In the genomic region with DNA sequence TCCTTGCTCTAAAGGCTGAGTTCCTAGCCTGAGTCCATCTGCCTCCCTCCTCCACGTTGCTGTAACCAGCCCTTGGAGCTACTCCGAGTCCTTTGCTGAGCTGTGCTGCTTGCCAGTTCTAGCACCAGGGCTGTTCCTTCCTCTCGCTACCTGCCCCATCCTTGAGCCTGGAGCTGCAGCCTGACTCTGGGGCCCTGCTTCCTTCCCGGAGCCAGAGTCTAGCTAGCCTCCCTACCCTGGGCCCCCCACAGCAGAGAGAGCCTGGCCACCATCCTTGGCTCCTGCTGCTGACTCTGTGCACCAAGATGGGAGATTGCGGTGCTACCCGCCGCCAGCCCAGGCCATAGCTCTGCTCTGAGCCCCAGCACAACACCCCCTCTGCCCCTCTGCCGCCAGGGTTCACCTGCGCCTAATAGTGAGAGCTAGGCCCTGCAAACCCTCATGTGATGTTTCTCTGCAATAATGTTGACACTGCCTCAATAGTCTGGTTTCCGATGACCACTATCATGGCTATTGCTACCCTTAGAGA, we compare ENCODE assay signal across 21 cellular contexts.
DNase-seq lines count a peak whose midpoint lies in the region; ATAC-seq and TF ChIP-seq lines count a peak whose summit lies in the region.
"Had no signal": no experiment of that assay in that cellular context is flagged by ENCODE, and none has a peak within 500 bp of the region (broad histone marks: within the 10 kb centered on the region; RNA-seq: fewer than 3 reads in every experiment).

No MANE protein-coding gene starts in this region.

- H3K4me2 ChIP-seq in H9 (ENCODE audit: insufficient read depth, insufficient read length, low read length), result no peak overlapping the region

- no peak overlapping the region for H2BK20ac ChIP-seq in H9 (ENCODE audit: low read depth, low read length, poor library complexity, severe bottlenecking)

- no peak overlapping the region for H2BK5ac ChIP-seq in H9 (ENCODE audit: insufficient read length, low read length)

- no peak for TF ChIP-seq EP300 in esophagus muscularis mucosa (IDR thresholded peaks at IDR 0.05)

- H3K23ac ChIP-seq in H9 (ENCODE audit: insufficient read length, low read depth, low read length), result no peak overlapping the region

- H4K8ac ChIP-seq in H9 (replicated peaks; ENCODE audit: insufficient read length, low read depth, low read length), result no peak overlapping the region

- no peak for TF ChIP-seq CTCF in H9 (conservative IDR thresholded peaks at IDR 0.05)
- no peak for TF ChIP-seq CTCF in esophagus muscularis mucosa (IDR thresholded peaks at IDR 0.05)
- no peak for TF ChIP-seq CTCF in neural crest cell (conservative IDR thresholded peaks at IDR 0.05)
- no peak for TF ChIP-seq CTCF in upper lobe of right lung (IDR thresholded peaks at IDR 0.05)
- no peak for TF ChIP-seq CTCF in CD8-positive, alpha-beta T cell (IDR thresholded peaks at IDR 0.05)

- no peak overlapping the region for H2BK12ac ChIP-seq in H9 (ENCODE audit: insufficient read length, low read depth, low read length)

- H3K56ac ChIP-seq in H9 (ENCODE audit: insufficient read length, low read depth, low read length), result no peak overlapping the region

- H3K4me3 ChIP-seq in esophagus muscularis mucosa, result no peak overlapping the region
- H3K4me3 ChIP-seq in upper lobe of right lung, result no peak overlapping the region
- no peak overlapping the region for H3K4me3 ChIP-seq in CD8-positive, alpha-beta T cell (ENCODE audit: low read depth, low read length)
- H3K4me3 ChIP-seq: BLaER1, GM23248 had no signal

- H3K9me3 Mint-ChIP-seq in H9 (no peaks in the 10 kb centered on the region), neural crest cell (no peaks in the 10 kb centered on the region)
- no peaks in the 10 kb centered on the region for H3K9me3 Mint-ChIP-seq in CD8-positive, alpha-beta T cell
- H3K9me3 Mint-ChIP-seq: CD4-positive, CD25-positive, alpha-beta regulatory T cell; CD8-positive, alpha-beta memory T cell had no signal

- no peak overlapping the region for H3K14ac ChIP-seq in H9 (ENCODE audit: insufficient read depth, low read length)

- no peak overlapping the region for H3K4me3 Mint-ChIP-seq in H9
- no peak overlapping the region for H3K4me3 Mint-ChIP-seq in neural crest cell
- H3K4me3 Mint-ChIP-seq in CD8-positive, alpha-beta T cell, result no peak overlapping the region
- H3K4me3 Mint-ChIP-seq: B cell; CD4-positive, CD25-positive, alpha-beta regulatory T cell; CD8-positive, alpha-beta memory T cell had no signal

- no peaks in the 10 kb centered on the region for H3K23me2 ChIP-seq in H9 (ENCODE audit: insufficient read length, low read depth, low read length, poor library complexity, severe bottlenecking)

- POLR2A ChIA-PET in CD8-positive, alpha-beta T cell (lab: Charles Lee), result no interaction called here

- H3K79me1 ChIP-seq in H9 (ENCODE audit: insufficient read depth, low read depth, low read length, poor library complexity, severe bottlenecking), result no peaks in the 10 kb centered on the region

- H3K27ac Mint-ChIP-seq in H9, result peak overlapping the region in 2 of 3 experiments; percentile 8 to 21; a peak in 1 of 7 replicates
- H3K27ac Mint-ChIP-seq in neural crest cell (ENCODE audit: unreplicated experiment), result peak overlapping the region; percentile 81
- H3K27ac Mint-ChIP-seq in CD8-positive, alpha-beta T cell, result no peak overlapping the region
- H3K27ac Mint-ChIP-seq: B cell; CD4-positive, CD25-positive, alpha-beta regulatory T cell had no signal

- H2BK15ac ChIP-seq in H9 (ENCODE audit: low read depth, low read length), result no peak overlapping the region

- WGBS in H9 (ENCODE audit: extremely low coverage, insufficient read length, low lambda C conversion rate), result no CpG with 5 or more reads among the region's 10 CpGs
- 91% methylated on average over 7 of the region's 10 CpGs for WGBS in esophagus muscularis mucosa

- H3K36me3 ChIP-seq in esophagus muscularis mucosa (no peaks in the 10 kb centered on the region), upper lobe of right lung (no peaks in the 10 kb centered on the region)
- no peaks in the 10 kb centered on the region for H3K36me3 ChIP-seq in CD8-positive, alpha-beta T cell (ENCODE audit: insufficient read depth, low read length)
- H3K36me3 ChIP-seq: BLaER1 had no signal

- no peak overlapping the region for H3T11ph ChIP-seq in H9 (ENCODE audit: low read length)

- no peak overlapping the region for H2AK5ac ChIP-seq in H9 (ENCODE audit: insufficient read length, low read length)

- H3K18ac ChIP-seq in H9 (ENCODE audit: insufficient read length, low read depth, low read length), result no peak overlapping the region

- H3K27ac ChIP-seq in H9 (ENCODE audit: insufficient read length, low read depth, low read length), result no peak overlapping the region
- no peak overlapping the region for H3K27ac ChIP-seq in esophagus muscularis mucosa (replicated peaks in 1 of 4)
- H3K27ac ChIP-seq in upper lobe of right lung, result no peak overlapping the region
- H3K27ac ChIP-seq in CD8-positive, alpha-beta T cell (ENCODE audit: low read depth, low read length), result no peak overlapping the region
- H3K27ac ChIP-seq: 22Rv1, BLaER1, C4-2B, GM23248 had no signal

- no peak overlapping the region for H2BK120ac ChIP-seq in H9 (ENCODE audit: low read depth, low read length, poor library complexity, severe bottlenecking)

- H4K91ac ChIP-seq in H9 (ENCODE audit: insufficient read length, low read depth, low read length), result no peak overlapping the region

- H3K9ac ChIP-seq in H9 (ENCODE audit: extremely low read depth, insufficient read length, low read length), result no peak overlapping the region
- H3K9ac ChIP-seq: BLaER1, GM23248 had no signal

- peaks cover 27 to 35% of the 10 kb centered on the region in 2 experiments for H3K4me1 Mint-ChIP-seq in H9
- peaks cover 40% of the 10 kb centered on the region for H3K4me1 Mint-ChIP-seq in neural crest cell
- no peaks in the 10 kb centered on the region for H3K4me1 Mint-ChIP-seq in CD8-positive, alpha-beta T cell (ENCODE audit: low read depth)
- H3K4me1 Mint-ChIP-seq: CD4-positive, CD25-positive, alpha-beta regulatory T cell; CD8-positive, alpha-beta memory T cell had no signal

- DNase-seq in H9 (no peak), esophagus muscularis mucosa (ENCODE audit: extremely low spot score) (peak; percentile 88), neural crest cell (ENCODE audit: low read depth, low spot score) (no peak), upper lobe of right lung (no peak), NCI-H187 (lab: John Stamatoyannopoulos, UW) (no peak)
- no peak for DNase-seq in CD8-positive, alpha-beta T cell
- DNase-seq: Calu3; CD4-positive, CD25-positive, alpha-beta regulatory T cell; CD8-positive, alpha-beta memory T cell; COR-L47; DMS53; DMS79 treated with DMSO at 0.1 percent for 48 hours; GF-D8; GM23248; H7 had no signal

- CTCF ChIA-PET in CD8-positive, alpha-beta T cell (lab: Charles Lee), result no interaction called here

- H3K79me2 ChIP-seq in H9 (ENCODE audit: insufficient read depth, low read length), result no peaks in the 10 kb centered on the region

- no peaks in the 10 kb centered on the region for H4K20me1 ChIP-seq in H9 (ENCODE audit: control insufficient read depth, insufficient read depth, insufficient read length)
- H4K20me1 ChIP-seq: BLaER1 had no signal

- no peaks in the 10 kb centered on the region for H3K27me3 ChIP-seq in H9 (ENCODE audit: insufficient read depth, low read length)
- no peaks in the 10 kb centered on the region for H3K27me3 ChIP-seq in esophagus muscularis mucosa
- no peaks in the 10 kb centered on the region for H3K27me3 ChIP-seq in upper lobe of right lung
- no peaks in the 10 kb centered on the region for H3K27me3 ChIP-seq in CD8-positive, alpha-beta T cell (ENCODE audit: insufficient read depth, low read length)
- H3K27me3 ChIP-seq: BLaER1 had no signal

- H3K4ac ChIP-seq in H9 (ENCODE audit: low read depth, low read length), result no peak overlapping the region

- H4K5ac ChIP-seq in H9 (ENCODE audit: insufficient read length, low read depth, low read length), result no peak overlapping the region

- intact Hi-C loops in esophagus muscularis mucosa (cut with DNase I) (no loop called here), upper lobe of right lung (cut with DNase I) (no loop called here)
- intact Hi-C loops in CD8-positive, alpha-beta T cell (cut with DNase I, micrococcal nuclease), result no loop called here

- H3K27me3 Mint-ChIP-seq in H9 (ENCODE audit: low read depth) (no peaks in the 10 kb centered on the region), neural crest cell (ENCODE audit: low read depth) (no peaks in the 10 kb centered on the region)
- peaks cover 2% of the 10 kb centered on the region for H3K27me3 Mint-ChIP-seq in CD8-positive, alpha-beta T cell (ENCODE audit: low read depth)
- H3K27me3 Mint-ChIP-seq: B cell had no signal

- no peak overlapping the region for H2AFZ ChIP-seq in H9 (ENCODE audit: low read length)
- H2AFZ ChIP-seq: GM23248 had no signal

- no peaks in the 10 kb centered on the region for H3K9me3 ChIP-seq in H9 (ENCODE audit: control insufficient read depth, low read depth, low read length)
- no peaks in the 10 kb centered on the region for H3K9me3 ChIP-seq in esophagus muscularis mucosa
- no peaks in the 10 kb centered on the region for H3K9me3 ChIP-seq in upper lobe of right lung
- no peaks in the 10 kb centered on the region for H3K9me3 ChIP-seq in CD8-positive, alpha-beta T cell (ENCODE audit: low read length)
- H3K9me3 ChIP-seq: BLaER1 had no signal

- no peak for TF ChIP-seq POLR2A in esophagus muscularis mucosa (IDR thresholded peaks at IDR 0.05; ENCODE audit: low read depth)

- ATAC-seq in upper lobe of right lung (peak; percentile 5), GM21576 (IDR thresholded peaks at IDR 0.05; ENCODE audit: unreplicated experiment) (no peak)
- no peak for ATAC-seq in CD8-positive, alpha-beta T cell
- ATAC-seq: HCT116 had no signal

- H3K36me3 Mint-ChIP-seq in H9 (ENCODE audit: insufficient read depth in 1 of 3, low read depth in 3 of 3) (no peaks in the 10 kb centered on the region; a peak in 1 of 7 replicates), neural crest cell (ENCODE audit: low read depth) (no peaks in the 10 kb centered on the region)
- H3K36me3 Mint-ChIP-seq in CD8-positive, alpha-beta T cell, result no peaks in the 10 kb centered on the region
- H3K36me3 Mint-ChIP-seq: CD4-positive, CD25-positive, alpha-beta regulatory T cell had no signal

- no peaks in the 10 kb centered on the region for H3K4me1 ChIP-seq in H9 (ENCODE audit: insufficient read depth, low read length)
- no peaks in the 10 kb centered on the region for H3K4me1 ChIP-seq in esophagus muscularis mucosa
- no peaks in the 10 kb centered on the region for H3K4me1 ChIP-seq in upper lobe of right lung
- no peaks in the 10 kb centered on the region for H3K4me1 ChIP-seq in CD8-positive, alpha-beta T cell (ENCODE audit: insufficient read depth, low read length)
